Comparison of ENCODE assay signal across 8 cellular contexts in genomic region chr14:63642229-63642611, GRCh38. TPM values are rescaled to one million over a fixed set of nuclear protein-coding genes. Genes with fewer than 3 reads are reported as not detected.
DNase-seq lines count a peak whose midpoint lies in the region; ATAC-seq and TF ChIP-seq lines count a peak whose summit lies in the region.

No MANE protein-coding gene starts in this region.

- peak; percentile 69 for ATAC-seq in RWPE2 (ENCODE audit: low read depth)

- H2BK120ac ChIP-seq in H9 (ENCODE audit: low read depth, low read length, poor library complexity, severe bottlenecking): no peak overlapping the region

- peak overlapping the region; percentile 80; the same call in 1 of the 2 replicates for H3K14ac ChIP-seq in H9 (ENCODE audit: insufficient read depth, low read length)

- H3K4ac ChIP-seq in H9 (ENCODE audit: low read depth, low read length): no peak overlapping the region; the same call in 1 of the 2 replicates

- H3K27me3 Mint-ChIP-seq in H9 (ENCODE audit: low read depth): no peaks in the 10 kb centered on the region
- no peaks in the 10 kb centered on the region for H3K27me3 Mint-ChIP-seq in activated naive CD4-positive, alpha-beta T cell treated with anti-CD3 and anti-CD28 coated beads for 36 hours (ENCODE audit: low read depth)

- no peak overlapping the region for H2BK20ac ChIP-seq in H9 (ENCODE audit: low read depth, low read length, poor library complexity, severe bottlenecking)

- H3K23me2 ChIP-seq in H9 (ENCODE audit: insufficient read length, low read depth, low read length, poor library complexity, severe bottlenecking): no peaks in the 10 kb centered on the region

- H3K27me3 ChIP-seq in H9 (ENCODE audit: insufficient read depth, low read length) (no peaks in the 10 kb centered on the region), RWPE2 (ENCODE audit: insufficient read depth, poor library complexity, severe bottlenecking) (no peaks in the 10 kb centered on the region), neutrophil (no peaks in the 10 kb centered on the region)

- no peak overlapping the region for H2BK12ac ChIP-seq in H9 (ENCODE audit: insufficient read length, low read depth, low read length)

- no peak overlapping the region for H2AK5ac ChIP-seq in H9 (ENCODE audit: insufficient read length, low read length)

- H3K4me3 ChIP-seq in RWPE2 (ENCODE audit: severe bottlenecking) (peak overlapping the region; percentile 54), neutrophil (ENCODE audit: low read depth in 1 of 2, low read length in 1 of 2) (peak overlapping the region; percentile 74 to 78)

- CTCF ChIA-PET in activated naive CD4-positive, alpha-beta T cell treated with anti-CD3 and anti-CD28 coated beads for 36 hours (lab: Charles Lee): interaction anchor here (0.6 to 4.4 kb wide), 7 partner anchors 9 to 441 kb away, joined by 3 to 20 read pairs (median 3); no protein-coding TSS in a partner anchor

- peak overlapping the region; percentile 76 for H3K9ac ChIP-seq in H9 (ENCODE audit: extremely low read depth, insufficient read length, low read length)

- peaks cover 3% of the 10 kb centered on the region for H3K79me1 ChIP-seq in H9 (ENCODE audit: insufficient read depth, low read depth, low read length, poor library complexity, severe bottlenecking)

- peak; percentile 95 for DNase-seq in EL
- peak; percentile 84 for DNase-seq in H9
- peak; percentile 95 for DNase-seq in M059J (ENCODE audit: low read depth)
- peak; percentile 84 for DNase-seq in RWPE2 (ENCODE audit: low spot score)
- peak; percentile 88 for DNase-seq in activated naive CD4-positive, alpha-beta T cell treated with anti-CD3 and anti-CD28 coated beads for 36 hours
- DNase-seq in germinal center (ENCODE audit: low spot score): peak; percentile 92
- DNase-seq in substantia nigra (lab: John Stamatoyannopoulos, UW): peak in 46 of 49 donors; percentile 51 to 99 (median 84)

- H2BK15ac ChIP-seq in H9 (ENCODE audit: low read depth, low read length): no peak overlapping the region

- peaks cover 20 to 23% (median 23%) of the 10 kb centered on the region in 3 experiments for H3K36me3 Mint-ChIP-seq in H9 (ENCODE audit: insufficient read depth in 1 of 3, low read depth in 3 of 3)
- H3K36me3 Mint-ChIP-seq in activated naive CD4-positive, alpha-beta T cell treated with anti-CD3 and anti-CD28 coated beads for 36 hours (ENCODE audit: low read depth): peaks cover 19% of the 10 kb centered on the region

- H3K4me1 ChIP-seq in H9 (ENCODE audit: insufficient read depth, low read length) (no peaks in the 10 kb centered on the region), RWPE2 (ENCODE audit: insufficient read depth, poor library complexity, severe bottlenecking) (peaks cover 6% of the 10 kb centered on the region), neutrophil (ENCODE audit: control insufficient read depth in 1 of 2, insufficient read depth in 1 of 2, low read depth in 1 of 2, low read length in 1 of 2) (peaks cover 14 to 18% of the 10 kb centered on the region in 2 experiments)

- no peak overlapping the region for H3T11ph ChIP-seq in H9 (ENCODE audit: low read length)

- peak overlapping the region; percentile 48 for H3K4me2 ChIP-seq in H9 (ENCODE audit: insufficient read depth, insufficient read length, low read length)

- intact Hi-C loops in activated naive CD4-positive, alpha-beta T cell treated with anti-CD3 and anti-CD28 coated beads for 36 hours (cut with micrococcal nuclease): loop anchor here (1.0 to 10.0 kb wide), 8 partner anchors 8 to 1463 kb away; partner anchors contain the start of genes MAX, SGPP1, SYNE2 and ZBTB25

- no peak overlapping the region for H4K91ac ChIP-seq in H9 (ENCODE audit: insufficient read length, low read depth, low read length)

- no peak overlapping the region for H3K23ac ChIP-seq in H9 (ENCODE audit: insufficient read length, low read depth, low read length)

- H4K5ac ChIP-seq in H9 (ENCODE audit: insufficient read length, low read depth, low read length): no peak overlapping the region

- H3K36me3 ChIP-seq in RWPE2 (ENCODE audit: low read depth) (peaks cover 13% of the 10 kb centered on the region), neutrophil (no peaks in the 10 kb centered on the region)

- H3K27ac ChIP-seq in H9 (ENCODE audit: insufficient read length, low read depth, low read length): peak overlapping the region; percentile 47
- peak overlapping the region; percentile 89 for H3K27ac ChIP-seq in RWPE2 (ENCODE audit: poor library complexity, severe bottlenecking)
- peak overlapping the region; percentile 95 for H3K27ac ChIP-seq in neutrophil
- H3K27ac ChIP-seq in substantia nigra (ENCODE audit: low read depth, low read length, poor library complexity, severe bottlenecking): peak overlapping the region; percentile 95

- H2BK5ac ChIP-seq in H9 (ENCODE audit: insufficient read length, low read length): no peak overlapping the region

- no peaks in the 10 kb centered on the region for H3K9me3 ChIP-seq in H9 (ENCODE audit: control insufficient read depth, low read depth, low read length)
- H3K9me3 ChIP-seq in RWPE2 (ENCODE audit: severe bottlenecking): no peaks in the 10 kb centered on the region
- no peaks in the 10 kb centered on the region for H3K9me3 ChIP-seq in neutrophil

- H3K4me3 Mint-ChIP-seq in H9: peak overlapping the region; percentile 86 to 96
- H3K4me3 Mint-ChIP-seq in activated naive CD4-positive, alpha-beta T cell treated with anti-CD3 and anti-CD28 coated beads for 36 hours: peak overlapping the region; percentile 76

- no peaks in the 10 kb centered on the region for H4K20me1 ChIP-seq in H9 (ENCODE audit: control insufficient read depth, insufficient read depth, insufficient read length)

- peaks cover 0 to 3% of the 10 kb centered on the region in 2 experiments; a peak in 4 of 5 replicates for H3K9me3 Mint-ChIP-seq in H9
- no peaks in the 10 kb centered on the region for H3K9me3 Mint-ChIP-seq in activated naive CD4-positive, alpha-beta T cell treated with anti-CD3 and anti-CD28 coated beads for 36 hours

- WGBS in H9 (ENCODE audit: extremely low coverage, insufficient read length, low lambda C conversion rate): no CpG with 5 or more reads among the region's 12 CpGs

- peak overlapping the region; percentile 52 for H2AFZ ChIP-seq in H9 (ENCODE audit: low read length)

- peak overlapping the region; percentile 69 for H3K18ac ChIP-seq in H9 (ENCODE audit: insufficient read length, low read depth, low read length)

- H3K56ac ChIP-seq in H9 (ENCODE audit: insufficient read length, low read depth, low read length): no peak overlapping the region

- H3K4me1 Mint-ChIP-seq in H9: peaks cover 0 to 10% of the 10 kb centered on the region in 2 experiments; a peak in 3 of 4 replicates
- peaks cover 46% of the 10 kb centered on the region for H3K4me1 Mint-ChIP-seq in activated naive CD4-positive, alpha-beta T cell treated with anti-CD3 and anti-CD28 coated beads for 36 hours (ENCODE audit: low read depth)

- no peak overlapping the region for H4K8ac ChIP-seq in H9 (replicated peaks; ENCODE audit: insufficient read length, low read depth, low read length)

- no peak for TF ChIP-seq CTCF in H9 (conservative IDR thresholded peaks at IDR 0.05)
- no peak for TF ChIP-seq CTCF in RWPE2 (IDR thresholded peaks at IDR 0.05; ENCODE audit: poor library complexity, severe bottlenecking)
- no peak for TF ChIP-seq CTCF in neutrophil (IDR thresholded peaks at IDR 0.05)

- H3K79me2 ChIP-seq in H9 (ENCODE audit: insufficient read depth, low read length): peaks cover 12% of the 10 kb centered on the region; the same call in 1 of the 2 replicates

- peak overlapping the region; percentile 96 to 98 (median 96) for H3K27ac Mint-ChIP-seq in H9
- H3K27ac Mint-ChIP-seq in activated naive CD4-positive, alpha-beta T cell treated with anti-CD3 and anti-CD28 coated beads for 36 hours: peak overlapping the region; percentile 91

RNA-seq across cellular contexts. Expression of gene WDR89, which starts 0.5 kb away (rescaled TPM):
- total RNA-seq in H9 (2021): 24.0 and 26.4 TPM in 2 replicates
- total RNA-seq in M059J (2014; rRNA removed; shearing (Covaris generic)): 9.0 and 18.5 TPM in 2 replicates
- 10 to 100 TPM; 26.7 to 27.7 TPM for total RNA-seq in activated naive CD4-positive, alpha-beta T cell treated with anti-CD3 and anti-CD28 coated beads for 36 hours

Comparison
In these comparisons a context has a peak if more than half of its experiments do, and no peak if none do; other contexts are left out.
1. Peak in every context shown above with its lines: DNase-seq, ATAC-seq, H3K4me3 ChIP-seq and H3K27ac ChIP-seq.